ENCODE assay signal across 1 cellular context in genomic region chr12:65327207-65328076, GRCh38.
A peak's percentile ranks its signal among the peaks of the same experiment; 100 is the strongest.
TF ChIP-seq lines count a peak whose summit lies in the region.

No MANE protein-coding gene starts in this region.

TF ChIP-seq in HepG2, 621 proteins besides CTCF, POLR2A, EP300 and RAD21 (continued from another document):
- TF ChIP-seq KDM4B (CRISPR knock-in tag; IDR thresholded peaks at IDR 0.05): 0 out of 2 replicates have a peak, but pooled peaks have one; percentile 30
- TF ChIP-seq MLX (CRISPR knock-in tag; IDR thresholded peaks at IDR 0.05): 0 out of 2 replicates have a peak, but pooled peaks have one; percentile 61
- peak; percentile 69; the same call in 1 of the 2 replicates for TF ChIP-seq IRF2 (CRISPR knock-in tag; IDR thresholded peaks at IDR 0.05)
- TF ChIP-seq ARID5B (CRISPR knock-in tag; IDR thresholded peaks at IDR 0.05): peak; percentile 81
- no peak for TF ChIP-seq POLR2AphosphoS2 (IDR thresholded peaks at IDR 0.05; ENCODE audit: low read depth, low read length)
- no peak for TF ChIP-seq ZFP62 (CRISPR knock-in tag; IDR thresholded peaks at IDR 0.05)
- no peak for TF ChIP-seq HOXA7 (CRISPR knock-in tag; IDR thresholded peaks at IDR 0.05)
- TF ChIP-seq ZNF790 (CRISPR knock-in tag; IDR thresholded peaks at IDR 0.05; ENCODE audit: borderline replicate concordance): no peak
- TF ChIP-seq MAFF (IDR thresholded peaks at IDR 0.05; ENCODE audit: low read depth, low read length): 0 out of 2 replicates have a peak, but pooled peaks have one; percentile 1
- TF ChIP-seq MEF2D (CRISPR knock-in tag; IDR thresholded peaks at IDR 0.05): no peak
- no peak for TF ChIP-seq NAIF1 (CRISPR knock-in tag; IDR thresholded peaks at IDR 0.05; ENCODE audit: borderline replicate concordance)
- TF ChIP-seq FOXA3 (CRISPR knock-in tag; IDR thresholded peaks at IDR 0.05): peak; percentile 88
- peak; percentile 40 for TF ChIP-seq TEAD3 (CRISPR knock-in tag; optimal IDR thresholded peaks at IDR 0.05; ENCODE audit: borderline replicate concordance)
- no peak for TF ChIP-seq ZSCAN31 (CRISPR knock-in tag; IDR thresholded peaks at IDR 0.05; ENCODE audit: low read depth)
- TF ChIP-seq ZNF407 (CRISPR knock-in tag; IDR thresholded peaks at IDR 0.05; ENCODE audit: not compliant biosample characterization): no peak
- peak; percentile 68; the same call in 1 of the 2 replicates for TF ChIP-seq GTF2F1 (IDR thresholded peaks at IDR 0.05; ENCODE audit: low read length)
- 0 out of 2 replicates have a peak, but pooled peaks have one; percentile 8 for TF ChIP-seq HNF1A (IDR thresholded peaks at IDR 0.05; ENCODE audit: low read depth)
- no peak for TF ChIP-seq HNF1A (CRISPR knock-in tag; IDR thresholded peaks at IDR 0.05; ENCODE audit: borderline replicate concordance)
- TF ChIP-seq ZBTB4 (CRISPR knock-in tag; IDR thresholded peaks at IDR 0.05; ENCODE audit: borderline replicate concordance): no peak
- no peak for TF ChIP-seq TCF12 (IDR thresholded peaks at IDR 0.05)
- TF ChIP-seq TCF12 (CRISPR knock-in tag; IDR thresholded peaks at IDR 0.05): no peak
- no peak for TF ChIP-seq HIC2 (CRISPR knock-in tag; IDR thresholded peaks at IDR 0.05; ENCODE audit: low read depth)
- peak; percentile 88 for TF ChIP-seq ZNF124 (CRISPR knock-in tag; IDR thresholded peaks at IDR 0.05)
- peak; percentile 75; the same call in 1 of the 2 replicates for TF ChIP-seq ZSCAN9 (CRISPR knock-in tag; IDR thresholded peaks at IDR 0.05; ENCODE audit: borderline replicate concordance)
- peak; percentile 94 for TF ChIP-seq PAXIP1 (CRISPR knock-in tag; conservative IDR thresholded peaks at IDR 0.05)
- TF ChIP-seq KLF13 (CRISPR knock-in tag; IDR thresholded peaks at IDR 0.05): no peak
